Comparison of ENCODE assay signal across 9 cellular contexts in genomic region chr13:100434010-100434763, GRCh38.
A peak's percentile ranks its signal among the peaks of the same experiment; 100 is the strongest.
DNase-seq lines count a peak whose midpoint lies in the region; ATAC-seq and TF ChIP-seq lines count a peak whose summit lies in the region.
"Had no signal": no experiment of that assay in that cellular context is flagged by ENCODE, and none has a peak within 500 bp of the region (broad histone marks: within the 10 kb centered on the region; RNA-seq: fewer than 3 reads in every experiment).

No MANE protein-coding gene starts in this region.

- no peaks in the 10 kb centered on the region for H4K20me1 ChIP-seq in neural progenitor cell (ENCODE audit: low read depth)

- H3K9me3 Mint-ChIP-seq in activated CD8-positive, alpha-beta T cell treated with anti-CD3 and anti-CD28 coated beads for 36 hours: peaks cover 10% of the 10 kb centered on the region
- H3K9me3 Mint-ChIP-seq in neural progenitor cell: peaks cover 3% of the 10 kb centered on the region
- H3K9me3 Mint-ChIP-seq in Calu3 (ENCODE audit: low read depth, unreplicated experiment): no peaks in the 10 kb centered on the region

- peaks cover 25% of the 10 kb centered on the region for H3K4me1 Mint-ChIP-seq in activated CD8-positive, alpha-beta T cell treated with anti-CD3 and anti-CD28 coated beads for 36 hours (ENCODE audit: low read depth)
- peaks cover 23% of the 10 kb centered on the region for H3K4me1 Mint-ChIP-seq in neural progenitor cell
- peaks cover 8% of the 10 kb centered on the region for H3K4me1 Mint-ChIP-seq in Calu3 (ENCODE audit: low read depth, unreplicated experiment)

- peak overlapping the region; percentile 25 for H3K27ac Mint-ChIP-seq in activated CD8-positive, alpha-beta T cell treated with anti-CD3 and anti-CD28 coated beads for 36 hours
- peak overlapping the region; percentile 30 for H3K27ac Mint-ChIP-seq in neural progenitor cell
- no peak overlapping the region for H3K27ac Mint-ChIP-seq in Calu3 (ENCODE audit: unreplicated experiment)

- CTCF ChIA-PET in activated CD8-positive, alpha-beta T cell treated with anti-CD3 and anti-CD28 coated beads for 36 hours (lab: Charles Lee): interaction anchor here (0.7 kb wide), 1 partner anchor 81 kb away, joined by 4 read pairs; no protein-coding TSS in a partner anchor
- CTCF ChIA-PET in Calu3 (lab: Charles Lee): no interaction called here

- no peak overlapping the region for H3K4me3 Mint-ChIP-seq in activated CD8-positive, alpha-beta T cell treated with anti-CD3 and anti-CD28 coated beads for 36 hours
- H3K4me3 Mint-ChIP-seq in neural progenitor cell (no peak overlapping the region), Calu3 (ENCODE audit: low read depth, unreplicated experiment) (no peak overlapping the region)
- H3K4me3 Mint-ChIP-seq: central memory CD8-positive, alpha-beta T cell had no signal

- no peaks in the 10 kb centered on the region for H3K79me2 ChIP-seq in neural progenitor cell (ENCODE audit: low read depth)

- no peaks in the 10 kb centered on the region for H3K27me3 Mint-ChIP-seq in activated CD8-positive, alpha-beta T cell treated with anti-CD3 and anti-CD28 coated beads for 36 hours
- H3K27me3 Mint-ChIP-seq in neural progenitor cell (ENCODE audit: insufficient read depth, low read depth) (peaks cover 3% of the 10 kb centered on the region), Calu3 (ENCODE audit: unreplicated experiment) (no peaks in the 10 kb centered on the region)
- H3K27me3 Mint-ChIP-seq: central memory CD8-positive, alpha-beta T cell had no signal

- no peaks in the 10 kb centered on the region for H3K36me3 ChIP-seq in neural progenitor cell
- H3K36me3 ChIP-seq in ascending aorta: peaks cover 0 to 10% of the 10 kb centered on the region in 2 donors

- intact Hi-C loops in activated CD8-positive, alpha-beta T cell treated with anti-CD3 and anti-CD28 coated beads for 36 hours (cut with micrococcal nuclease): no loop called here
- intact Hi-C loops in Calu3 (cut with micrococcal nuclease; ENCODE audit: unreplicated experiment) (no loop called here), ascending aorta (cut with DNase I) (no loop called here)

- H3K9ac ChIP-seq in neural progenitor cell: no peak overlapping the region

- no peak overlapping the region for H3K27ac ChIP-seq in neural progenitor cell
- H3K27ac ChIP-seq in ascending aorta: no peak overlapping the region

- no peak overlapping the region for H2AFZ ChIP-seq in neural progenitor cell (replicated peaks)

- H3K27me3 ChIP-seq in neural progenitor cell (no peaks in the 10 kb centered on the region), ascending aorta (no peaks in the 10 kb centered on the region)

- H3K36me3 Mint-ChIP-seq in activated CD8-positive, alpha-beta T cell treated with anti-CD3 and anti-CD28 coated beads for 36 hours (ENCODE audit: low read depth): peaks cover 16% of the 10 kb centered on the region
- peaks cover 42% of the 10 kb centered on the region for H3K36me3 Mint-ChIP-seq in neural progenitor cell
- H3K36me3 Mint-ChIP-seq in Calu3 (ENCODE audit: insufficient read depth, unreplicated experiment): no peaks in the 10 kb centered on the region

- H3K4me1 ChIP-seq in neural progenitor cell (peaks cover 12% of the 10 kb centered on the region), ascending aorta (no peaks in the 10 kb centered on the region)

- H3K4me3 ChIP-seq in neural progenitor cell: no peak overlapping the region
- no peak overlapping the region for H3K4me3 ChIP-seq in ascending aorta

- TF ChIP-seq CTCF in activated CD8-positive, alpha-beta T cell treated with anti-CD3 and anti-CD28 coated beads for 36 hours (IDR thresholded peaks at IDR 0.05): no peak
- TF ChIP-seq CTCF in neural progenitor cell (IDR thresholded peaks at IDR 0.05) (no peak), Calu3 (IDR thresholded peaks at IDR 0.05; ENCODE audit: unreplicated experiment) (no peak), ascending aorta (IDR thresholded peaks at IDR 0.05) (no peak)

- H3K9me3 ChIP-seq in neural progenitor cell (ENCODE audit: low read depth) (no peaks in the 10 kb centered on the region), ascending aorta (no peaks in the 10 kb centered on the region)

- POLR2A ChIA-PET in activated CD8-positive, alpha-beta T cell treated with anti-CD3 and anti-CD28 coated beads for 36 hours (lab: Charles Lee): no interaction called here

- no TSS peak for BruUV-seq in Calu3 (replicated peaks; lab: Mats Ljungman, UMichigan)

- H3K4me2 ChIP-seq in neural progenitor cell: no peak overlapping the region

- peaks cover 12% of the 10 kb centered on the region for H3F3A ChIP-seq in neural progenitor cell (ENCODE audit: low read depth)

- peak; percentile 4 for DNase-seq in activated CD8-positive, alpha-beta T cell treated with anti-CD3 and anti-CD28 coated beads for 36 hours
- DNase-seq in neural progenitor cell (ENCODE audit: low spot score): no peak
- no peak for DNase-seq in Calu3
- DNase-seq in NCI-H128 (lab: John Stamatoyannopoulos, UW; ENCODE audit: unreplicated experiment): no peak
- DNase-seq in ascending aorta (ENCODE audit: low spot score in 2 of 2): no peak
- DNase-seq in NCI-H510A (lab: John Stamatoyannopoulos, UW): no peak

- ATAC-seq in GM19025 (IDR thresholded peaks at IDR 0.05; ENCODE audit: low read depth, unreplicated experiment) (peak; percentile 88), HG02885 (IDR thresholded peaks at IDR 0.05; ENCODE audit: poor library complexity, unreplicated experiment) (peak; percentile 98)
- ATAC-seq in activated CD8-positive, alpha-beta T cell treated with anti-CD3 and anti-CD28 coated beads for 36 hours: peak; percentile 67
